ENCODE assay signal across 1 cellular context in the genomic region with DNA sequence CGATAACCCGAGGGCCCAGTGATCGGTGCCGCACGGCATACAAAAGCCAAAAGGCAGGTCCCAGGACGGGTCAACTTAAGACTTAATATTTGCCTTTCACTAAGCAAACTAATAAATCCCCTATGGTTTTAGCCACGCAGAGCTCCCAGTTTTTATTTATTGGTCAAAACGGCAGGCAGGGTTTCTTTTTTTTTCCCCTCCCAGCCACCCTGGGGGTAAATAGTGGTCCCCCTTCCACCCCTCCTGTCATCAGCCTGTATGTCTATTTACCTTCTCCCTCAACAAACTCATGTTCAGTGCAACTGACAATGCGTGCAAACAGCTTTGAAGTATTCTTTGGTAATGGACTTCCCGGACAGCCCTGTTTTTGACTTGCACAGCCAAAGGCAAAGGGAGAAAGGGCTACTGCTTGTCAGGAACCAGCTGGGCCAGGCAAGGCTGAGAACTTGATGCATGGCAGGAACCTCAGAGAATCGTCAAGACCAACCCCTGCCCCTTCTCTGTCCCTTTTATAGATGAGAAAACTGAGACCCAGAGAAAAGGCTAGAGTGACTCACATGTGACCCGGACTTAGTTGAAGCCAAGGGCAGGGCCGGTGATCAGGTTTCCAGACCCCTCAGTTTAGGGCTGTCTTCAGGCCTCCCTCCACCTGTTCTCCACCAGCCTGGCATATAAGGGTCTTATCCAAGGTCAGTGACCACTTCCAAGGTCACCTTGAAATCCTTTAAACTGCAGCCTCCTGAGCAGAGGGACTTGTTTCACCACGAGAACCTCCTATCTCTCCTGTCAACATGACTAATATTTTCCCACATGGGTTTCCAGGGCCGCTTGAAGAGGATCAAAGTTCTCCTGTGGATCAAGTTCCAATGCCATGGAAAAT.
A peak's percentile ranks its signal among the peaks of the same experiment; 100 is the strongest.
TF ChIP-seq lines count a peak whose summit lies in the region.

No MANE protein-coding gene starts in this region.

TF ChIP-seq in HepG2, 621 proteins besides CTCF, POLR2A, EP300 and RAD21 (continued from another document and continues in another):
- TF ChIP-seq, protein P1, sequence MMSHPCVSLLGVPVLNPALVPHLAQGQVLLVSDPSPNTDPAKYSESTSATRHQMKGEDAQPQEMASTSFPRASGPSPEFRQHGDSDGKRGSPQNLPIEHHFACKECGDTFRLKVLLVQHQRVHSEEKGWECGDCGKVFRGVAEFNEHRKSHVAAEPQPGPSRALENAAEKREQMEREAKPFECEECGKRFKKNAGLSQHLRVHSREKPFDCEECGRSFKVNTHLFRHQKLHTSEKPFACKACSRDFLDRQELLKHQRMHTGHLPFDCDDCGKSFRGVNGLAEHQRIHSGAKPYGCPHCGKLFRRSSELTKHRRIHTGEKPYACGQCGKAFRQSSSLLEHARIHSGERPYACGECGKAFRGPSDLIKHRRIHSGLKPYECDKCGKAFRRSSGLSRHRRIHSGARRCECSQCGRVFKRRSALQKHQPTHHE (CRISPR knock-in tag; IDR thresholded peaks at IDR 0.05; ENCODE audit: borderline replicate concordance) = no peak; the same call in 1 of the 2 replicates
- TF ChIP-seq BRCA1 (CRISPR knock-in tag; IDR thresholded peaks at IDR 0.05) (no peak; the same call in 1 of the 2 replicates), ZNF180 (CRISPR knock-in tag; IDR thresholded peaks at IDR 0.05; ENCODE audit: borderline replicate concordance, low read depth) (no peak), ZFP82 (CRISPR knock-in tag; IDR thresholded peaks at IDR 0.05; ENCODE audit: borderline replicate concordance) (peak; percentile 62; the same call in 1 of the 2 replicates), GFI1 (CRISPR knock-in tag; IDR thresholded peaks at IDR 0.05; ENCODE audit: borderline replicate concordance) (peak; percentile 93), TCF7L2 (IDR thresholded peaks at IDR 0.05; ENCODE audit: low read depth, low read length) (peak; percentile 96), RORA (CRISPR knock-in tag; IDR thresholded peaks at IDR 0.05) (peak; percentile 94; the same call in 1 of the 2 replicates), ZNF510 (CRISPR knock-in tag; IDR thresholded peaks at IDR 0.05; ENCODE audit: low read depth) (no peak; the same call in 1 of the 2 replicates), ONECUT2 (CRISPR knock-in tag; IDR thresholded peaks at IDR 0.05) (peak; percentile 70), SRSF1 (optimal IDR thresholded peaks at IDR 0.05; ENCODE audit: low read depth, low read length) (no peak), ZNF703 (CRISPR knock-in tag; IDR thresholded peaks at IDR 0.05; ENCODE audit: borderline replicate concordance) (peak; percentile 98), ELF1 (CRISPR knock-in tag; IDR thresholded peaks at IDR 0.05) (peak; percentile 79), ZNF225 (CRISPR knock-in tag; IDR thresholded peaks at IDR 0.05) (no peak), MYC (CRISPR knock-in tag; IDR thresholded peaks at IDR 0.05; ENCODE audit: borderline replicate concordance) (peak; percentile 80), CREB1 (IDR thresholded peaks at IDR 0.05) (peak; percentile 57), CREB1 (CRISPR knock-in tag; IDR thresholded peaks at IDR 0.05) (peak; percentile 59), NR2F6 (IDR thresholded peaks at IDR 0.05) (peak; percentile 96), NR2F6 (CRISPR knock-in tag; IDR thresholded peaks at IDR 0.05) (peak; percentile 94), JARID2 (CRISPR knock-in tag; IDR thresholded peaks at IDR 0.05; ENCODE audit: insufficient replicate concordance) (no peak), ZNF460 (CRISPR knock-in tag; IDR thresholded peaks at IDR 0.05; ENCODE audit: borderline replicate concordance) (peak; percentile 52; the same call in 1 of the 2 replicates)
- TF ChIP-seq, protein P2, sequence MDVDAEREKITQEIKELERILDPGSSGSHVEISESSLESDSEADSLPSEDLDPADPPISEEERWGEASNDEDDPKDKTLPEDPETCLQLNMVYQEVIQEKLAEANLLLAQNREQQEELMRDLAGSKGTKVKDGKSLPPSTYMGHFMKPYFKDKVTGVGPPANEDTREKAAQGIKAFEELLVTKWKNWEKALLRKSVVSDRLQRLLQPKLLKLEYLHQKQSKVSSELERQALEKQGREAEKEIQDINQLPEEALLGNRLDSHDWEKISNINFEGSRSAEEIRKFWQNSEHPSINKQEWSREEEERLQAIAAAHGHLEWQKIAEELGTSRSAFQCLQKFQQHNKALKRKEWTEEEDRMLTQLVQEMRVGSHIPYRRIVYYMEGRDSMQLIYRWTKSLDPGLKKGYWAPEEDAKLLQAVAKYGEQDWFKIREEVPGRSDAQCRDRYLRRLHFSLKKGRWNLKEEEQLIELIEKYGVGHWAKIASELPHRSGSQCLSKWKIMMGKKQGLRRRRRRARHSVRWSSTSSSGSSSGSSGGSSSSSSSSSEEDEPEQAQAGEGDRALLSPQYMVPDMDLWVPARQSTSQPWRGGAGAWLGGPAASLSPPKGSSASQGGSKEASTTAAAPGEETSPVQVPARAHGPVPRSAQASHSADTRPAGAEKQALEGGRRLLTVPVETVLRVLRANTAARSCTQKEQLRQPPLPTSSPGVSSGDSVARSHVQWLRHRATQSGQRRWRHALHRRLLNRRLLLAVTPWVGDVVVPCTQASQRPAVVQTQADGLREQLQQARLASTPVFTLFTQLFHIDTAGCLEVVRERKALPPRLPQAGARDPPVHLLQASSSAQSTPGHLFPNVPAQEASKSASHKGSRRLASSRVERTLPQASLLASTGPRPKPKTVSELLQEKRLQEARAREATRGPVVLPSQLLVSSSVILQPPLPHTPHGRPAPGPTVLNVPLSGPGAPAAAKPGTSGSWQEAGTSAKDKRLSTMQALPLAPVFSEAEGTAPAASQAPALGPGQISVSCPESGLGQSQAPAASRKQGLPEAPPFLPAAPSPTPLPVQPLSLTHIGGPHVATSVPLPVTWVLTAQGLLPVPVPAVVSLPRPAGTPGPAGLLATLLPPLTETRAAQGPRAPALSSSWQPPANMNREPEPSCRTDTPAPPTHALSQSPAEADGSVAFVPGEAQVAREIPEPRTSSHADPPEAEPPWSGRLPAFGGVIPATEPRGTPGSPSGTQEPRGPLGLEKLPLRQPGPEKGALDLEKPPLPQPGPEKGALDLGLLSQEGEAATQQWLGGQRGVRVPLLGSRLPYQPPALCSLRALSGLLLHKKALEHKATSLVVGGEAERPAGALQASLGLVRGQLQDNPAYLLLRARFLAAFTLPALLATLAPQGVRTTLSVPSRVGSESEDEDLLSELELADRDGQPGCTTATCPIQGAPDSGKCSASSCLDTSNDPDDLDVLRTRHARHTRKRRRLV (CRISPR knock-in tag; IDR thresholded peaks at IDR 0.05) = no peak
- TF ChIP-seq, protein P3, sequence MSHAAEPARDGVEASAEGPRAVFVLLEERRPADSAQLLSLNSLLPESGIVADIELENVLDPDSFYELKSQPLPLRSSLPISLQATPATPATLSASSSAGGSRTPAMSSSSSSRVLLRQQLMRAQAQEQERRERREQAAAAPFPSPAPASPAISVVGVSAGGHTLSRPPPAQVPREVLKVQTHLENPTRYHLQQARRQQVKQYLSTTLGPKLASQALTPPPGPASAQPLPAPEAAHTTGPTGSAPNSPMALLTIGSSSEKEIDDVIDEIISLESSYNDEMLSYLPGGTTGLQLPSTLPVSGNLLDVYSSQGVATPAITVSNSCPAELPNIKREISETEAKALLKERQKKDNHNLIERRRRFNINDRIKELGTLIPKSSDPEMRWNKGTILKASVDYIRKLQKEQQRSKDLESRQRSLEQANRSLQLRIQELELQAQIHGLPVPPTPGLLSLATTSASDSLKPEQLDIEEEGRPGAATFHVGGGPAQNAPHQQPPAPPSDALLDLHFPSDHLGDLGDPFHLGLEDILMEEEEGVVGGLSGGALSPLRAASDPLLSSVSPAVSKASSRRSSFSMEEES (CRISPR knock-in tag; IDR thresholded peaks at IDR 0.05) = peak; percentile 97
- TF ChIP-seq, protein P4, sequence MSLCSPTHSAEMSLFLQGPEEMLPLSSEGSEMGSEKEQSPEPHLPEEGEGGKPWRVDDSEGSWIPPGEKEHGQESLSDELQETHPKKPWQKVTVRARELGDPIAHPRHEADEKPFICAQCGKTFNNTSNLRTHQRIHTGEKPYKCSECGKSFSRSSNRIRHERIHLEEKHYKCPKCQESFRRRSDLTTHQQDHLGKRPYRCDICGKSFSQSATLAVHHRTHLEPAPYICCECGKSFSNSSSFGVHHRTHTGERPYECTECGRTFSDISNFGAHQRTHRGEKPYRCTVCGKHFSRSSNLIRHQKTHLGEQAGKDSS (CRISPR knock-in tag; IDR thresholded peaks at IDR 0.05; ENCODE audit: borderline replicate concordance, low read depth) = peak; percentile 89
- TF ChIP-seq, protein P5, sequence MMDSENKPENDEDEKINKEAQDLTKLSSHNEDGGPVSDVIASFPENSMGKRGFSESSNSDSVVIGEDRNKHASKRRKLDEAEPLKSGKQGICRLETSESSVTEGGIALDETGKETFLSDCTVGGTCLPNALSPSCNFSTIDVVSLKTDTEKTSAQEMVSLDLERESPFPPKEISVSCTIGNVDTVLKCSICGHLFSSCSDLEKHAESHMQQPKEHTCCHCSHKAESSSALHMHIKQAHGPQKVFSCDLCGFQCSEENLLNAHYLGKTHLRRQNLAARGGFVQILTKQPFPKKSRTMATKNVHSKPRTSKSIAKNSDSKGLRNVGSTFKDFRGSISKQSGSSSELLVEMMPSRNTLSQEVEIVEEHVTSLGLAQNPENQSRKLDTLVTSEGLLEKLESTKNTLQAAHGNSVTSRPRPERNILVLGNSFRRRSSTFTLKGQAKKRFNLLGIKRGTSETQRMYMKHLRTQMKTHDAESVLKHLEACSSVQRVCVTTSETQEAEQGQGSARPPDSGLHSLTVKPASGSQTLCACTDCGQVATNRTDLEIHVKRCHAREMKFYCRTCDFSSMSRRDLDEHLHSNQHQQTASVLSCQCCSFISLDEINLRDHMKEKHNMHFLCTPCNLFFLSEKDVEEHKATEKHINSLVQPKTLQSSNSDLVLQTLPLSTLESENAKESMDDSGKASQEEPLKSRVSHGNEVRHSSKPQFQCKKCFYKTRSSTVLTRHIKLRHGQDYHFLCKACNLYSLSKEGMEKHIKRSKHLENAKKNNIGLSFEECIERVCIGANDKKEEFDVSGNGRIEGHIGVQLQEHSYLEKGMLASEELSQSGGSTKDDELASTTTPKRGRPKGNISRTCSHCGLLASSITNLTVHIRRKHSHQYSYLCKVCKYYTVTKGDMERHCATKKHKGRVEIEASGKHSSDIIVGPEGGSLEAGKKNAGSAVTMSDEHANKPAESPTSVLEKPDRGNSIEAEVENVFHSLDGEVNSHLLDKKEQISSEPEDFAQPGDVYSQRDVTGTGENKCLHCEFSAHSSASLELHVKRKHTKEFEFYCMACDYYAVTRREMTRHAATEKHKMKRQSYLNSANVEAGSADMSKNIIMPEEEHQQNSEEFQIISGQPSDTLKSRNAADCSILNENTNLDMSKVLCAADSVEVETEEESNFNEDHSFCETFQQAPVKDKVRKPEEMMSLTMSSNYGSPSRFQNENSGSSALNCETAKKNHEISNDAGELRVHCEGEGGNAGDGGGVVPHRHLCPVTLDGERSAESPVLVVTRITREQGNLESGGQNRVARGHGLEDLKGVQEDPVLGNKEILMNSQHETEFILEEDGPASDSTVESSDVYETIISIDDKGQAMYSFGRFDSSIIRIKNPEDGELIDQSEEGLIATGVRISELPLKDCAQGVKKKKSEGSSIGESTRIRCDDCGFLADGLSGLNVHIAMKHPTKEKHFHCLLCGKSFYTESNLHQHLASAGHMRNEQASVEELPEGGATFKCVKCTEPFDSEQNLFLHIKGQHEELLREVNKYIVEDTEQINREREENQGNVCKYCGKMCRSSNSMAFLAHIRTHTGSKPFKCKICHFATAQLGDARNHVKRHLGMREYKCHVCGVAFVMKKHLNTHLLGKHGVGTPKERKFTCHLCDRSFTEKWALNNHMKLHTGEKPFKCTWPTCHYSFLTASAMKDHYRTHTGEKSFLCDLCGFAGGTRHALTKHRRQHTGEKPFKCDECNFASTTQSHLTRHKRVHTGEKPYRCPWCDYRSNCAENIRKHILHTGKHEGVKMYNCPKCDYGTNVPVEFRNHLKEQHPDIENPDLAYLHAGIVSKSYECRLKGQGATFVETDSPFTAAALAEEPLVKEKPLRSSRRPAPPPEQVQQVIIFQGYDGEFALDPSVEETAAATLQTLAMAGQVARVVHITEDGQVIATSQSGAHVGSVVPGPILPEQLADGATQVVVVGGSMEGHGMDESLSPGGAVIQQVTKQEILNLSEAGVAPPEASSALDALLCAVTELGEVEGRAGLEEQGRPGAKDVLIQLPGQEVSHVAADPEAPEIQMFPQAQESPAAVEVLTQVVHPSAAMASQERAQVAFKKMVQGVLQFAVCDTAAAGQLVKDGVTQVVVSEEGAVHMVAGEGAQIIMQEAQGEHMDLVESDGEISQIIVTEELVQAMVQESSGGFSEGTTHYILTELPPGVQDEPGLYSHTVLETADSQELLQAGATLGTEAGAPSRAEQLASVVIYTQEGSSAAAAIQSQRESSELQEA (CRISPR knock-in tag; IDR thresholded peaks at IDR 0.05; ENCODE audit: not compliant biosample characterization) = no peak
- TF ChIP-seq, protein P6, sequence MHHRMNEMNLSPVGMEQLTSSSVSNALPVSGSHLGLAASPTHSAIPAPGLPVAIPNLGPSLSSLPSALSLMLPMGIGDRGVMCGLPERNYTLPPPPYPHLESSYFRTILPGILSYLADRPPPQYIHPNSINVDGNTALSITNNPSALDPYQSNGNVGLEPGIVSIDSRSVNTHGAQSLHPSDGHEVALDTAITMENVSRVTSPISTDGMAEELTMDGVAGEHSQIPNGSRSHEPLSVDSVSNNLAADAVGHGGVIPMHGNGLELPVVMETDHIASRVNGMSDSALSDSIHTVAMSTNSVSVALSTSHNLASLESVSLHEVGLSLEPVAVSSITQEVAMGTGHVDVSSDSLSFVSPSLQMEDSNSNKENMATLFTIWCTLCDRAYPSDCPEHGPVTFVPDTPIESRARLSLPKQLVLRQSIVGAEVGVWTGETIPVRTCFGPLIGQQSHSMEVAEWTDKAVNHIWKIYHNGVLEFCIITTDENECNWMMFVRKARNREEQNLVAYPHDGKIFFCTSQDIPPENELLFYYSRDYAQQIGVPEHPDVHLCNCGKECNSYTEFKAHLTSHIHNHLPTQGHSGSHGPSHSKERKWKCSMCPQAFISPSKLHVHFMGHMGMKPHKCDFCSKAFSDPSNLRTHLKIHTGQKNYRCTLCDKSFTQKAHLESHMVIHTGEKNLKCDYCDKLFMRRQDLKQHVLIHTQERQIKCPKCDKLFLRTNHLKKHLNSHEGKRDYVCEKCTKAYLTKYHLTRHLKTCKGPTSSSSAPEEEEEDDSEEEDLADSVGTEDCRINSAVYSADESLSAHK (CRISPR knock-in tag; IDR thresholded peaks at IDR 0.05; ENCODE audit: borderline replicate concordance) = 0 out of 2 replicates have a peak, but pooled peaks have one; percentile 35
- TF ChIP-seq, protein P7, sequence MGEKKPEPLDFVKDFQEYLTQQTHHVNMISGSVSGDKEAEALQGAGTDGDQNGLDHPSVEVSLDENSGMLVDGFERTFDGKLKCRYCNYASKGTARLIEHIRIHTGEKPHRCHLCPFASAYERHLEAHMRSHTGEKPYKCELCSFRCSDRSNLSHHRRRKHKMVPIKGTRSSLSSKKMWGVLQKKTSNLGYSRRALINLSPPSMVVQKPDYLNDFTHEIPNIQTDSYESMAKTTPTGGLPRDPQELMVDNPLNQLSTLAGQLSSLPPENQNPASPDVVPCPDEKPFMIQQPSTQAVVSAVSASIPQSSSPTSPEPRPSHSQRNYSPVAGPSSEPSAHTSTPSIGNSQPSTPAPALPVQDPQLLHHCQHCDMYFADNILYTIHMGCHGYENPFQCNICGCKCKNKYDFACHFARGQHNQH (CRISPR knock-in tag; IDR thresholded peaks at IDR 0.05) = peak; percentile 97
- TF ChIP-seq, protein P8, sequence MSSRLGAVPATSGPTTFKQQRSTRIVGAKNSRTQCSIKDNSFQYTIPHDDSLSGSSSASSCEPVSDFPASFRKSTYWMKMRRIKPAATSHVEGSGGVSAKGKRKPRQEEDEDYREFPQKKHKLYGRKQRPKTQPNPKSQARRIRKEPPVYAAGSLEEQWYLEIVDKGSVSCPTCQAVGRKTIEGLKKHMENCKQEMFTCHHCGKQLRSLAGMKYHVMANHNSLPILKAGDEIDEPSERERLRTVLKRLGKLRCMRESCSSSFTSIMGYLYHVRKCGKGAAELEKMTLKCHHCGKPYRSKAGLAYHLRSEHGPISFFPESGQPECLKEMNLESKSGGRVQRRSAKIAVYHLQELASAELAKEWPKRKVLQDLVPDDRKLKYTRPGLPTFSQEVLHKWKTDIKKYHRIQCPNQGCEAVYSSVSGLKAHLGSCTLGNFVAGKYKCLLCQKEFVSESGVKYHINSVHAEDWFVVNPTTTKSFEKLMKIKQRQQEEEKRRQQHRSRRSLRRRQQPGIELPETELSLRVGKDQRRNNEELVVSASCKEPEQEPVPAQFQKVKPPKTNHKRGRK (CRISPR knock-in tag; IDR thresholded peaks at IDR 0.05) = peak; percentile 32; the same call in 1 of the 2 replicates
